Comparison of ENCODE assay signal across 12 cellular contexts in genomic region chr18:58611471-58612131, GRCh38. TPM values are rescaled to one million over a fixed set of nuclear protein-coding genes. Genes with fewer than 3 reads are reported as not detected.
A peak's percentile ranks its signal among the peaks of the same experiment; 100 is the strongest.
DNase-seq lines count a peak whose midpoint lies in the region; ATAC-seq and TF ChIP-seq lines count a peak whose summit lies in the region.
"Had no signal": no experiment of that assay in that cellular context is flagged by ENCODE, and none has a peak within 500 bp of the region (broad histone marks: within the 10 kb centered on the region; RNA-seq: fewer than 3 reads in every experiment).

No MANE protein-coding gene starts in this region.

- no peak overlapping the region for H3K4me3 Mint-ChIP-seq in activated CD4-positive, alpha-beta memory T cell treated with anti-CD3 and anti-CD28 coated beads for 36 hours
- H3K4me3 Mint-ChIP-seq in activated CD4-positive, alpha-beta memory T cell treated with anti-CD3 and anti-CD28 coated beads, Interleukin-2, amount 10 ng/mL, durations not matched to agents 7 days and 5 days: no peak overlapping the region

- peak overlapping the region; percentile 27 for H3K27ac ChIP-seq in foreskin keratinocyte
- no peak overlapping the region for H3K27ac ChIP-seq in left lung
- H3K27ac ChIP-seq: ascending aorta had no signal

- H3K4me1 ChIP-seq in foreskin keratinocyte (peaks cover 17% of the 10 kb centered on the region), left lung (peaks cover 0 to 10% of the 10 kb centered on the region in 2 donors)
- H3K4me1 ChIP-seq: ascending aorta had no signal

- no peaks in the 10 kb centered on the region for H3K9me3 Mint-ChIP-seq in activated CD4-positive, alpha-beta memory T cell treated with anti-CD3 and anti-CD28 coated beads for 36 hours
- H3K9me3 Mint-ChIP-seq in activated CD4-positive, alpha-beta memory T cell treated with anti-CD3 and anti-CD28 coated beads, Interleukin-2, amount 10 ng/mL, durations not matched to agents 7 days and 5 days: no peaks in the 10 kb centered on the region

- ATAC-seq in foreskin keratinocyte (peak; percentile 21), left lung (no peak), GM18861 (IDR thresholded peaks at IDR 0.05; ENCODE audit: unreplicated experiment) (no peak), GM19397 (IDR thresholded peaks at IDR 0.05; ENCODE audit: unreplicated experiment) (no peak)
- ATAC-seq: K562 had no signal

- no peaks in the 10 kb centered on the region for H3K36me3 ChIP-seq in left lung
- H3K36me3 ChIP-seq: ascending aorta had no signal

- peak overlapping the region; percentile 31 for H3K27ac Mint-ChIP-seq in activated CD4-positive, alpha-beta memory T cell treated with anti-CD3 and anti-CD28 coated beads for 36 hours
- H3K27ac Mint-ChIP-seq in activated CD4-positive, alpha-beta memory T cell treated with anti-CD3 and anti-CD28 coated beads, Interleukin-2, amount 10 ng/mL, durations not matched to agents 7 days and 5 days: no peak overlapping the region

- H3K36me3 Mint-ChIP-seq in activated CD4-positive, alpha-beta memory T cell treated with anti-CD3 and anti-CD28 coated beads for 36 hours: no peaks in the 10 kb centered on the region
- H3K36me3 Mint-ChIP-seq in activated CD4-positive, alpha-beta memory T cell treated with anti-CD3 and anti-CD28 coated beads, Interleukin-2, amount 10 ng/mL, durations not matched to agents 7 days and 5 days (ENCODE audit: low read depth): no peaks in the 10 kb centered on the region

- no peak overlapping the region for H3K4me3 ChIP-seq in left lung
- H3K4me3 ChIP-seq: ascending aorta, K562 had no signal

- peaks cover 73% of the 10 kb centered on the region for H3K4me1 Mint-ChIP-seq in activated CD4-positive, alpha-beta memory T cell treated with anti-CD3 and anti-CD28 coated beads for 36 hours (ENCODE audit: low read depth)
- peaks cover 38% of the 10 kb centered on the region for H3K4me1 Mint-ChIP-seq in activated CD4-positive, alpha-beta memory T cell treated with anti-CD3 and anti-CD28 coated beads, Interleukin-2, amount 10 ng/mL, durations not matched to agents 7 days and 5 days

- no peaks in the 10 kb centered on the region for H3K9me3 ChIP-seq in left lung
- H3K9me3 ChIP-seq: ascending aorta had no signal

- intact Hi-C loops in activated CD4-positive, alpha-beta memory T cell treated with anti-CD3 and anti-CD28 coated beads for 36 hours (cut with micrococcal nuclease): no loop called here
- intact Hi-C loops in left lung (cut with DNase I): no loop called here

- CTCF ChIA-PET in activated CD4-positive, alpha-beta memory T cell treated with anti-CD3 and anti-CD28 coated beads for 36 hours (lab: Charles Lee): interaction anchor here (0.6 to 1.5 kb wide), 5 partner anchors 49 to 82 kb away, joined by 4 to 6 read pairs (median 4); no protein-coding TSS in a partner anchor
- CTCF ChIA-PET in activated CD4-positive, alpha-beta memory T cell treated with anti-CD3 and anti-CD28 coated beads, Interleukin-2, amount 10 ng/mL, durations not matched to agents 7 days and 5 days (lab: Charles Lee): interaction anchor here (0.7 to 1.2 kb wide), 2 partner anchors 65 to 84 kb away, joined by 3 read pairs; no protein-coding TSS in a partner anchor

- DNase-seq in activated CD4-positive, alpha-beta memory T cell treated with anti-CD3 and anti-CD28 coated beads for 36 hours: no peak
- DNase-seq in activated CD4-positive, alpha-beta memory T cell treated with anti-CD3 and anti-CD28 coated beads, Interleukin-2, amount 10 ng/mL, durations not matched to agents 7 days and 5 days: no peak
- DNase-seq in SK-N-DZ (ENCODE audit: low spot score): peak; percentile 42
- DNase-seq in foreskin keratinocyte: peak; percentile 51 to 68
- DNase-seq in retina: peak; percentile 62
- no peak for DNase-seq in left lung
- DNase-seq: NCI-H510A, SHP77 treated with DMSO at 0.1 percent for 48 hours had no signal

- H3K27me3 ChIP-seq in foreskin keratinocyte (no peaks in the 10 kb centered on the region), left lung (no peaks in the 10 kb centered on the region)
- H3K27me3 ChIP-seq: ascending aorta had no signal

- H3K27me3 Mint-ChIP-seq in activated CD4-positive, alpha-beta memory T cell treated with anti-CD3 and anti-CD28 coated beads for 36 hours: peaks cover 4% of the 10 kb centered on the region
- peaks cover 7% of the 10 kb centered on the region for H3K27me3 Mint-ChIP-seq in activated CD4-positive, alpha-beta memory T cell treated with anti-CD3 and anti-CD28 coated beads, Interleukin-2, amount 10 ng/mL, durations not matched to agents 7 days and 5 days

- no peak for TF ChIP-seq CTCF in foreskin keratinocyte (conservative IDR thresholded peaks at IDR 0.05)
- no peak for TF ChIP-seq CTCF in left lung (IDR thresholded peaks at IDR 0.05)

- POLR2A ChIA-PET in activated CD4-positive, alpha-beta memory T cell treated with anti-CD3 and anti-CD28 coated beads for 36 hours (lab: Charles Lee): interaction anchor here (0.8 to 1.3 kb wide), 3 partner anchors 58 to 67 kb away, joined by 3 to 5 read pairs (median 3); partner anchors contain the start of gene MALT1
- POLR2A ChIA-PET in activated CD4-positive, alpha-beta memory T cell treated with anti-CD3 and anti-CD28 coated beads, Interleukin-2, amount 10 ng/mL, durations not matched to agents 7 days and 5 days (lab: Charles Lee): interaction anchor here (1.5 kb wide), 1 partner anchor 60 kb away, joined by 6 read pairs; the partner anchor contains the start of gene MALT1

RNA-seq across cellular contexts. Expression of gene ALPK2, which starts 17.3 kb away (rescaled TPM):
- total RNA-seq in activated CD4-positive, alpha-beta memory T cell treated with anti-CD3 and anti-CD28 coated beads for 36 hours: 1 to 10 TPM; 3.4 to 3.6 TPM
- under 1 TPM; 0.18 TPM for total RNA-seq in activated CD4-positive, alpha-beta memory T cell treated with anti-CD3 and anti-CD28 coated beads, Interleukin-2, amount 10 ng/mL, durations not matched to agents 7 days and 5 days
- 1.8 and 2.7 TPM in 2 replicates for polyA plus RNA-seq in SK-N-DZ (2014; cell fraction: cytosol; rRNA removed)
- polyA plus RNA-seq in SK-N-DZ (2014; cell fraction: nucleus; rRNA removed): 3.2 and 5.6 TPM in 2 replicates
- 0.07 and 0.27 TPM in 2 replicates for total RNA-seq in foreskin keratinocyte
- polyA plus RNA-seq in foreskin keratinocyte: 0.02 TPM in 2 replicates
- 1 to 10 TPM in 1 of 2 donors, under 1 TPM in 1; 0.60 to 1.2 TPM for total RNA-seq in left lung
- total RNA-seq: ascending aorta, K562 had no signal
- polyA plus RNA-seq: K562 had no signal

RNA-seq across cellular contexts. Expression of gene MALT1, which starts 59.7 kb away (rescaled TPM):
- total RNA-seq in activated CD4-positive, alpha-beta memory T cell treated with anti-CD3 and anti-CD28 coated beads for 36 hours: 10 to 100 TPM; 42.5 to 44.3 TPM
- 10 to 100 TPM; 41.0 to 43.0 TPM for total RNA-seq in activated CD4-positive, alpha-beta memory T cell treated with anti-CD3 and anti-CD28 coated beads, Interleukin-2, amount 10 ng/mL, durations not matched to agents 7 days and 5 days
- 12.8 and 15.4 TPM in 2 replicates for polyA plus RNA-seq in SK-N-DZ (2014; cell fraction: cytosol; rRNA removed)
- 18.0 and 19.4 TPM in 2 replicates for polyA plus RNA-seq in SK-N-DZ (2014; cell fraction: nucleus; rRNA removed)
- total RNA-seq in foreskin keratinocyte (28.4 and 31.6 TPM in 2 replicates), left lung (10 to 100 TPM; 17.1 to 23.0 TPM)
- polyA plus RNA-seq in foreskin keratinocyte: 11.0 and 13.0 TPM in 2 replicates

Comparison
In these comparisons a context has a peak if more than half of its experiments do, and no peak if none do; other contexts are left out.
1. DNase-seq: peak in SK-N-DZ (single experiment), foreskin keratinocyte (2 of 2) and retina (single experiment); none in activated CD4-positive, alpha-beta memory T cell treated with anti-CD3 and anti-CD28 coated beads for 36 hours (single experiment), activated CD4-positive, alpha-beta memory T cell treated with anti-CD3 and anti-CD28 coated beads, Interleukin-2, amount 10 ng/mL, durations not matched to agents 7 days and 5 days (single experiment) and left lung (0 of 2).